Comparison of ENCODE assay signal across 17 cellular contexts in the genomic region with DNA sequence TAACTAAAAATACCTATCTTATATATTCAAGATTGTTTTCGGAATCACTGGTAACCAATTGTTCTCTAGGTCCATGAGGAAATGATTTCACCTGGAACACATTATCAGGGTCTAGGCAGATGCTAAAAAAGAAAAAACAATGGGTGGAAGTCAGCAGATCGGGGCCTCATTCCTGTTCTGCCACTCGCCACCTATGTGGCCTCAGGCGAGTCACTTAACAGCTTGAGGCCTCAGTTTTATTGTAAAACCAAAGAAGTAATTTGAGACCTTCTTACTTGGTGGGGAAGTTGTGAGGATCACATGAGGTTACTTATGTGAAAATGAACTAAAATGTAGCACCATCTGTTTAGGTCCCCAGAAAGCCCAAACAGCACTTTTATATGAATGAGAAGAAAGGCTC. TPM values are rescaled to one million over a fixed set of nuclear protein-coding genes. Genes with fewer than 3 reads are reported as not detected.
A peak's percentile ranks its signal among the peaks of the same experiment; 100 is the strongest.
DNase-seq lines count a peak whose midpoint lies in the region; ATAC-seq and TF ChIP-seq lines count a peak whose summit lies in the region.
"Had no signal": no experiment of that assay in that cellular context is flagged by ENCODE, and none has a peak within 500 bp of the region (broad histone marks: within the 10 kb centered on the region; RNA-seq: fewer than 3 reads in every experiment).

No MANE protein-coding gene starts in this region.

- H3K9me3 ChIP-seq in HEK293 (ENCODE audit: control insufficient read depth, insufficient read depth, low read depth, low read length) (no peaks in the 10 kb centered on the region), PC-3 (ENCODE audit: low read length) (no peaks in the 10 kb centered on the region)

- ATAC-seq in PC-3 (peak; percentile 57), HG02938 (IDR thresholded peaks at IDR 0.05; ENCODE audit: unreplicated experiment) (no peak), HG03432 (IDR thresholded peaks at IDR 0.05; ENCODE audit: unreplicated experiment) (no peak)
- ATAC-seq: activated T-helper 17 cell treated with anti-CD3 and anti-CD28 coated beads, Interleukin-2, amount 50 U/mL, for 72 hours had no signal

- POLR2A ChIA-PET in HEK293 (lab: Yijun Ruan, JAX) (interaction anchor here (1.4 kb wide), 1 partner anchor 30 kb away, joined by 3 read pairs; the partner anchor contains the start of gene PNP), PC-3 (lab: Charles Lee; ENCODE audit: unreplicated experiment) (no interaction called here)

- H3K9ac ChIP-seq in PC-3 (ENCODE audit: low read length) (no peak overlapping the region), mesendoderm (ENCODE audit: low read length) (no peak overlapping the region)

- H3K4me3 ChIP-seq in HEK293 (ENCODE audit: low read depth, low read length) (no peak overlapping the region), PC-3 (ENCODE audit: low read length) (no peak overlapping the region), mesendoderm (ENCODE audit: low read length) (no peak overlapping the region)
- H3K4me3 ChIP-seq: lung had no signal

- H3K36me3 ChIP-seq in HEK293 (ENCODE audit: control insufficient read depth in 2 of 2, insufficient read depth in 1 of 2, low read length in 2 of 2) (no peaks in the 10 kb centered on the region), PC-3 (ENCODE audit: low read depth, low read length) (no peaks in the 10 kb centered on the region), mesendoderm (ENCODE audit: control insufficient read depth, insufficient read depth, low read length) (no peaks in the 10 kb centered on the region)

- H4K8ac ChIP-seq in mesendoderm (ENCODE audit: low read depth, low read length): no peak overlapping the region

- no TSS peak for BruUV-seq in PC-3 (replicated peaks; lab: Mats Ljungman, UMichigan)

- H3K4ac ChIP-seq in mesendoderm (ENCODE audit: low read depth, low read length): no peak overlapping the region

- H3K23ac ChIP-seq in mesendoderm (ENCODE audit: low read length): no peak overlapping the region

- DNase-seq in GF-D8 (lab: John Stamatoyannopoulos, UW): peak; percentile 14
- DNase-seq in PC-3: peak; percentile 68
- DNase-seq in mesendoderm: peak; percentile 75
- DNase-seq in activated gamma-delta T cell (lab: John Stamatoyannopoulos, UW): no peak
- no peak for DNase-seq in stimulated activated CD4-positive, alpha-beta T cell treated with anti-CD3 and anti-CD28 coated beads, Interleukin-12 subunit alpha, Interleukin-12 subunit beta, amount 100 ng/mL, for 4 hours
- DNase-seq: activated CD4-positive, alpha-beta T cell treated with anti-CD3 and anti-CD28 coated beads, Interleukin-2, amount 50 U/mL, for 1 hour; aorta; NCI-H446 treated with DMSO at 0.1 percent for 48 hours; small intestine; T-helper 2 cell had no signal

- H3K4me1 ChIP-seq in HEK293 (ENCODE audit: control insufficient read depth, insufficient read depth, low read length) (peaks cover 2% of the 10 kb centered on the region; the same call in 1 of the 2 replicates), PC-3 (ENCODE audit: insufficient read depth, low read length) (peaks cover 42% of the 10 kb centered on the region), mesendoderm (ENCODE audit: control insufficient read depth, low read depth, low read length) (peaks cover 5% of the 10 kb centered on the region)

- H3K4me2 ChIP-seq in PC-3 (ENCODE audit: low read length): peak overlapping the region; percentile 45
- no peak overlapping the region for H3K4me2 ChIP-seq in mesendoderm (ENCODE audit: low read length)

- H2BK5ac ChIP-seq in mesendoderm (ENCODE audit: low read length): no peak overlapping the region

- H3K27me3 ChIP-seq in PC-3 (ENCODE audit: low read length): no peaks in the 10 kb centered on the region
- H3K27me3 ChIP-seq in mesendoderm (ENCODE audit: insufficient read depth, low read length, poor library complexity): no peaks in the 10 kb centered on the region

- H3K56ac ChIP-seq in mesendoderm (ENCODE audit: low read length): no peak overlapping the region

- no peak overlapping the region for H2BK15ac ChIP-seq in mesendoderm (replicated peaks; ENCODE audit: low read depth)

- H2BK120ac ChIP-seq in mesendoderm (ENCODE audit: low read depth, low read length): no peak overlapping the region

- H3K27ac ChIP-seq in HEK293 (ENCODE audit: extremely low read depth, low read depth, low read length) (no peak overlapping the region), PC-3 (ENCODE audit: low read length) (peak overlapping the region; percentile 16; the same call in 1 of the 2 replicates), mesendoderm (ENCODE audit: low read depth, low read length) (no peak overlapping the region)

- H2AFZ ChIP-seq in PC-3 (ENCODE audit: low read length): peak overlapping the region; percentile 15; the same call in 1 of the 2 replicates

- CTCF ChIA-PET in HEK293 (lab: Yijun Ruan, JAX): no interaction called here
- CTCF ChIA-PET in PC-3 (lab: Charles Lee): no interaction called here

- no peak overlapping the region for H3K18ac ChIP-seq in mesendoderm (ENCODE audit: low read length)

- no peak overlapping the region for H2AK5ac ChIP-seq in mesendoderm (ENCODE audit: low read length)

- no peak for TF ChIP-seq CTCF in HEK293 (tag by site-specific recombination; IDR thresholded peaks at IDR 0.05)
- TF ChIP-seq CTCF in PC-3 (conservative IDR thresholded peaks at IDR 0.05; ENCODE audit: low read depth, low read length): no peak

- intact Hi-C loops in PC-3 (cut with micrococcal nuclease): no loop called here

- H3K79me1 ChIP-seq in mesendoderm (ENCODE audit: low read length): no peaks in the 10 kb centered on the region

- H4K20me1 ChIP-seq in PC-3 (ENCODE audit: low read length): no peaks in the 10 kb centered on the region

- no CpG with 5 or more reads among the region's 4 CpGs for WGBS in mesendoderm (ENCODE audit: extremely low coverage, insufficient coverage, low lambda C conversion rate)

- H4K5ac ChIP-seq in mesendoderm (ENCODE audit: low read length): no peak overlapping the region

- no peaks in the 10 kb centered on the region for H3K9me2 ChIP-seq in PC-3 (replicated peaks; ENCODE audit: low read length)

- no peaks in the 10 kb centered on the region for H3K79me2 ChIP-seq in PC-3 (ENCODE audit: low read length)
- H3K79me2 ChIP-seq in mesendoderm (ENCODE audit: control insufficient read depth, insufficient read depth, low read length): no peaks in the 10 kb centered on the region

- no peaks in the 10 kb centered on the region for H3F3A ChIP-seq in PC-3 (ENCODE audit: low read length, unreplicated experiment)

TF ChIP-seq in HEK293, 187 proteins besides CTCF, POLR2A, EP300 and RAD21 (continues in another document):
- TF ChIP-seq ZNF350 (tag by site-specific recombination; IDR thresholded peaks at IDR 0.05) (no peak), GLIS2 (tag by site-specific recombination; IDR thresholded peaks at IDR 0.05) (no peak), HOXD13 (CRISPR knock-in tag; IDR thresholded peaks at IDR 0.05; ENCODE audit: borderline replicate concordance) (no peak), ZNF654 (tag by site-specific recombination; IDR thresholded peaks at IDR 0.05; ENCODE audit: low read depth) (no peak)
- TF ChIP-seq, protein P1, sequence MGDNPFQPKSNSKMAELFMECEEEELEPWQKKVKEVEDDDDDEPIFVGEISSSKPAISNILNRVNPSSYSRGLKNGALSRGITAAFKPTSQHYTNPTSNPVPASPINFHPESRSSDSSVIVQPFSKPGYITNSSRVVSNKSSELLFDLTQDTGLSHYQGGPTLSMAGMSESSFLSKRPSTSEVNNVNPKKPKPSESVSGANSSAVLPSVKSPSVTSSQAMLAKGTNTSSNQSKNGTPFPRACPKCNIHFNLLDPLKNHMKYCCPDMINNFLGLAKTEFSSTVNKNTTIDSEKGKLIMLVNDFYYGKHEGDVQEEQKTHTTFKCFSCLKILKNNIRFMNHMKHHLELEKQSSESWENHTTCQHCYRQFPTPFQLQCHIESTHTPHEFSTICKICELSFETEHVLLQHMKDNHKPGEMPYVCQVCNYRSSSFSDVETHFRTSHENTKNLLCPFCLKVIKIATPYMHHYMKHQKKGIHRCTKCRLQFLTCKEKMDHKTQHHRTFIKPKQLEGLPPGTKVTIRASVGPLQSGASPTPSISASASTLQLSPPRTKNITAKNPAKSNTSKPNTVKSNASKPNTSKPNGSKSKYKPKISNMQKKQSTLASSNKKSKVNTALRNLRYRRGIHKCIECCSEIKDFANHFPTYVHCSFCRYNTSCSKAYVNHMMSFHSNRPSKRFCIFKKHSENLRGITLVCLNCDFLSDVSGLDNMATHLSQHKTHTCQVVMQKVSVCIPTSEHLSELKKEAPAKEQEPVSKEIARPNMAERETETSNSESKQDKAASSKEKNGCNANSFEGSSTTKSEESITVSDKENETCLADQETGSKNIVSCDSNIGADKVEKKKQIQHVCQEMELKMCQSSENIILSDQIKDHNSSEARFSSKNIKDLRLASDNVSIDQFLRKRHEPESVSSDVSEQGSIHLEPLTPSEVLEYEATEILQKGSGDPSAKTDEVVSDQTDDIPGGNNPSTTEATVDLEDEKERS (tag by site-specific recombination; IDR thresholded peaks at IDR 0.05): no peak
- TF ChIP-seq, protein P2, sequence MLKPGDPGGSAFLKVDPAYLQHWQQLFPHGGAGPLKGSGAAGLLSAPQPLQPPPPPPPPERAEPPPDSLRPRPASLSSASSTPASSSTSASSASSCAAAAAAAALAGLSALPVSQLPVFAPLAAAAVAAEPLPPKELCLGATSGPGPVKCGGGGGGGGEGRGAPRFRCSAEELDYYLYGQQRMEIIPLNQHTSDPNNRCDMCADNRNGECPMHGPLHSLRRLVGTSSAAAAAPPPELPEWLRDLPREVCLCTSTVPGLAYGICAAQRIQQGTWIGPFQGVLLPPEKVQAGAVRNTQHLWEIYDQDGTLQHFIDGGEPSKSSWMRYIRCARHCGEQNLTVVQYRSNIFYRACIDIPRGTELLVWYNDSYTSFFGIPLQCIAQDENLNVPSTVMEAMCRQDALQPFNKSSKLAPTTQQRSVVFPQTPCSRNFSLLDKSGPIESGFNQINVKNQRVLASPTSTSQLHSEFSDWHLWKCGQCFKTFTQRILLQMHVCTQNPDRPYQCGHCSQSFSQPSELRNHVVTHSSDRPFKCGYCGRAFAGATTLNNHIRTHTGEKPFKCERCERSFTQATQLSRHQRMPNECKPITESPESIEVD (tag by site-specific recombination; IDR thresholded peaks at IDR 0.05): peak; percentile 65

RNA-seq across cellular contexts. Expression of gene RNASE10, which starts 6.2 kb away (rescaled TPM):
- not detected in 2 replicates for total RNA-seq in PC-3 (2014; rRNA removed)
- 0.37 TPM for polyA plus RNA-seq in mesendoderm (2013, experiment 1 of 2)
- 0.22 TPM for polyA plus RNA-seq in mesendoderm (2013, experiment 2 of 2)
- total RNA-seq: fibroblast of lung, subcutaneous adipose tissue had no signal
- polyA plus RNA-seq: aorta, fibroblast of lung, small intestine had no signal

RNA-seq across cellular contexts. Expression of gene PNP, which starts 29.9 kb away (rescaled TPM):
- 108 and 118 TPM in 2 replicates for total RNA-seq in PC-3 (2014; rRNA removed)
- 201 TPM for polyA plus RNA-seq in mesendoderm (2013, experiment 1 of 2)
- polyA plus RNA-seq in mesendoderm (2013, experiment 2 of 2): 198 TPM

RNA-seq across cellular contexts. Expression of gene PIP4P1, which starts 37.9 kb away (rescaled TPM):
- total RNA-seq in PC-3 (2014; rRNA removed): 32.9 and 35.2 TPM in 2 replicates
- 19.1 TPM for polyA plus RNA-seq in mesendoderm (2013, experiment 1 of 2)
- 19.4 TPM for polyA plus RNA-seq in mesendoderm (2013, experiment 2 of 2)

RNA-seq across cellular contexts. Expression of gene APEX1, which starts 44.1 kb away (rescaled TPM):
- total RNA-seq in PC-3 (2014; rRNA removed): 147 and 189 TPM in 2 replicates
- 537 TPM for polyA plus RNA-seq in mesendoderm (2013, experiment 1 of 2)
- 535 TPM for polyA plus RNA-seq in mesendoderm (2013, experiment 2 of 2)

RNA-seq across cellular contexts. Expression of gene OSGEP, which starts 44.5 kb away (rescaled TPM):
- total RNA-seq in PC-3 (2014; rRNA removed): 57.7 and 64.1 TPM in 2 replicates
- 22.5 TPM for polyA plus RNA-seq in mesendoderm (2013, experiment 1 of 2)
- polyA plus RNA-seq in mesendoderm (2013, experiment 2 of 2): 23.3 TPM

Comparison
In these comparisons a context has a peak if more than half of its experiments do, and no peak if none do; other contexts are left out.
1. DNase-seq: peak in GF-D8 (single experiment), PC-3 (single experiment) and mesendoderm (single experiment); none in activated gamma-delta T cell (single experiment) and stimulated activated CD4-positive, alpha-beta T cell treated with anti-CD3 and anti-CD28 coated beads, Interleukin-12 subunit alpha, Interleukin-12 subunit beta, amount 100 ng/mL, for 4 hours (single experiment).